31 cellular contexts compared by ENCODE assay signal in genomic region chr11:20612416-20612815, GRCh38. TPM values are rescaled to one million over a fixed set of nuclear protein-coding genes. Genes with fewer than 3 reads are reported as not detected.
"Had no signal": no experiment of that assay in that cellular context is flagged by ENCODE, and none has a peak within 500 bp of the region (broad histone marks: within the 10 kb centered on the region; RNA-seq: fewer than 3 reads in every experiment).

No MANE protein-coding gene starts in this region.

- H3K9me3 Mint-ChIP-seq: stimulated activated effector memory CD8-positive, alpha-beta T cell treated with anti-CD3 and anti-CD28 coated beads, Interleukin-12 subunit alpha, Interleukin-12 subunit beta, amount 100 ng/mL, for 72 hours; stimulated activated memory B cell treated with anti-CD40 and anti-IgM and Interleukin-4, amounts not matched to agents 10 μg/mL and 1 μg/mL and 100 μg/mL, for 72 hours; stimulated activated naive CD8-positive, alpha-beta T cell treated with anti-CD3 and anti-CD28 coated beads, Interleukin-15, amount 100 ng/mL, for 72 hours; stimulated activated naive CD8-positive, alpha-beta T cell treated with anti-CD3 and anti-CD28 coated beads, Interleukin-15, Interleukin-2, amounts not matched to agents 100 ng/mL and 50 ng/mL, for 24 hours; type B pancreatic cell had no signal

- H3K4me3 ChIP-seq: stomach, testis, thoracic aorta, thyroid gland, tibial artery, tibial nerve, transverse colon, upper lobe of left lung, upper lobe of right lung, uterus, vagina had no signal

- FAIRE-seq: urothelium cell line had no signal

- H3K36me3 ChIP-seq: stomach, thoracic aorta, thyroid gland, tibial artery, tibial nerve, transverse colon, upper lobe of left lung, upper lobe of right lung, uterus, vagina had no signal

- DNase-seq: stimulated activated CD4-positive, alpha-beta T cell treated with anti-CD3 and anti-CD28 coated beads, Interleukin-2, amount 100 ng/mL, for 24 hours; stimulated activated CD4-positive, alpha-beta T cell treated with anti-CD3 and anti-CD28 coated beads, Interleukin-2, amount 100 ng/mL, for 48 hours; stimulated activated CD4-positive, alpha-beta T cell treated with anti-CD3 and anti-CD28 coated beads, Interleukin-4, amount 100 ng/mL, for 1 hour; stimulated activated CD4-positive, alpha-beta T cell treated with anti-CD3 and anti-CD28 coated beads, Interleukin-4, amount 100 ng/mL, for 24 hours; stimulated activated CD4-positive, alpha-beta T cell treated with anti-CD3 and anti-CD28 coated beads, Interleukin-4, amount 100 ng/mL, for 4 hours; stimulated activated CD8-positive, alpha-beta memory T cell treated with anti-CD3 and anti-CD28 coated beads, Interleukin-4, amount 100 ng/mL, for 48 hours; stimulated activated naive CD4-positive, alpha-beta T cell; stimulated activated naive CD4-positive, alpha-beta T cell treated with Interleukin-2 at 50 U/mL for 16 hours; stimulated activated naive CD8-positive, alpha-beta T cell treated with anti-CD3 and anti-CD28 coated beads, Interleukin-15, amount 100 ng/mL, for 72 hours; stimulated activated naive CD8-positive, alpha-beta T cell treated with anti-CD3 and anti-CD28 coated beads, Interleukin-15, Interleukin-2, amounts not matched to agents 100 U/mL and 50 U/mL, for 24 hours; stomach; substantia nigra; testis; thyroid gland; tibial artery; transverse colon; trophoblast cell; upper lobe of left lung; upper lobe of right lung; uterus had no signal

- H3K36me3 Mint-ChIP-seq: stimulated activated effector memory CD8-positive, alpha-beta T cell treated with anti-CD3 and anti-CD28 coated beads, Interleukin-12 subunit alpha, Interleukin-12 subunit beta, amount 100 ng/mL, for 72 hours; stimulated activated memory B cell treated with anti-CD40 and anti-IgM and Interleukin-4, amounts not matched to agents 10 μg/mL and 1 μg/mL and 100 μg/mL, for 72 hours; type B pancreatic cell had no signal

- H3K9me3 ChIP-seq: stomach, testis, thoracic aorta, thyroid gland, tibial artery, tibial nerve, transverse colon, upper lobe of left lung, upper lobe of right lung, uterus, vagina had no signal

- H3K27ac Mint-ChIP-seq: stimulated activated effector memory CD8-positive, alpha-beta T cell treated with anti-CD3 and anti-CD28 coated beads, Interleukin-12 subunit alpha, Interleukin-12 subunit beta, amount 100 ng/mL, for 72 hours; stimulated activated memory B cell treated with anti-CD40 and anti-IgM and Interleukin-4, amounts not matched to agents 10 μg/mL and 1 μg/mL and 100 μg/mL, for 72 hours; stimulated activated naive CD8-positive, alpha-beta T cell treated with anti-CD3 and anti-CD28 coated beads, Interleukin-15, amount 100 ng/mL, for 72 hours; stimulated activated naive CD8-positive, alpha-beta T cell treated with anti-CD3 and anti-CD28 coated beads, Interleukin-15, Interleukin-2, amounts not matched to agents 100 ng/mL and 50 ng/mL, for 24 hours; type B pancreatic cell had no signal

- H3K4me1 ChIP-seq: testis, upper lobe of right lung, uterus, vagina had no signal

- H3K27me3 ChIP-seq: testis, thyroid gland, upper lobe of left lung, uterus, vagina had no signal

- H3K4me3 Mint-ChIP-seq: stimulated activated effector memory CD8-positive, alpha-beta T cell treated with anti-CD3 and anti-CD28 coated beads, Interleukin-12 subunit alpha, Interleukin-12 subunit beta, amount 100 ng/mL, for 72 hours; stimulated activated memory B cell treated with anti-CD40 and anti-IgM and Interleukin-4, amounts not matched to agents 10 μg/mL and 1 μg/mL and 100 μg/mL, for 72 hours; stimulated activated naive CD8-positive, alpha-beta T cell treated with anti-CD3 and anti-CD28 coated beads, Interleukin-15, amount 100 ng/mL, for 72 hours; stimulated activated naive CD8-positive, alpha-beta T cell treated with anti-CD3 and anti-CD28 coated beads, Interleukin-15, Interleukin-2, amounts not matched to agents 100 ng/mL and 50 ng/mL, for 24 hours; type B pancreatic cell had no signal

- H3K27ac ChIP-seq: stomach, testis, thoracic aorta, thyroid gland, tibial artery, tibial nerve, transverse colon, upper lobe of left lung, upper lobe of right lung, uterus, vagina had no signal

- ATAC-seq: stimulated activated effector memory CD8-positive, alpha-beta T cell treated with anti-CD3 and anti-CD28 coated beads, Interleukin-12 subunit alpha, Interleukin-12 subunit beta, amount 100 ng/mL, for 72 hours; stimulated activated memory B cell treated with anti-CD40 and anti-IgM and Interleukin-4, amounts not matched to agents 10 μg/mL and 1 μg/mL and 100 μg/mL, for 72 hours; stimulated activated naive CD8-positive, alpha-beta T cell treated with anti-CD3 and anti-CD28 coated beads, Interleukin-15, amount 100 ng/mL, for 72 hours; stimulated activated naive CD8-positive, alpha-beta T cell treated with anti-CD3 and anti-CD28 coated beads, Interleukin-15, Interleukin-2, amounts not matched to agents 100 U/mL and 50 U/mL, for 24 hours; upper lobe of right lung had no signal

RNA-seq across cellular contexts. Expression of gene SLC6A5, which starts 13.0 kb away (rescaled TPM):
- total RNA-seq: stomach, subcutaneous adipose tissue, thoracic aorta, thyroid gland, tibial nerve, transverse colon, upper lobe of left lung, upper lobe of right lung, ureter, urinary bladder, uterus, vagina had no signal
- polyA plus RNA-seq: stomach, urinary bladder had no signal

RNA-seq across cellular contexts. Expression of gene NELL1, which starts 57.0 kb away (rescaled TPM):
- total RNA-seq: subcutaneous adipose tissue, thyroid gland, tibial nerve, upper lobe of right lung, ureter had no signal
